ENCODE assay signal across 18 cellular contexts in the genomic region with DNA sequence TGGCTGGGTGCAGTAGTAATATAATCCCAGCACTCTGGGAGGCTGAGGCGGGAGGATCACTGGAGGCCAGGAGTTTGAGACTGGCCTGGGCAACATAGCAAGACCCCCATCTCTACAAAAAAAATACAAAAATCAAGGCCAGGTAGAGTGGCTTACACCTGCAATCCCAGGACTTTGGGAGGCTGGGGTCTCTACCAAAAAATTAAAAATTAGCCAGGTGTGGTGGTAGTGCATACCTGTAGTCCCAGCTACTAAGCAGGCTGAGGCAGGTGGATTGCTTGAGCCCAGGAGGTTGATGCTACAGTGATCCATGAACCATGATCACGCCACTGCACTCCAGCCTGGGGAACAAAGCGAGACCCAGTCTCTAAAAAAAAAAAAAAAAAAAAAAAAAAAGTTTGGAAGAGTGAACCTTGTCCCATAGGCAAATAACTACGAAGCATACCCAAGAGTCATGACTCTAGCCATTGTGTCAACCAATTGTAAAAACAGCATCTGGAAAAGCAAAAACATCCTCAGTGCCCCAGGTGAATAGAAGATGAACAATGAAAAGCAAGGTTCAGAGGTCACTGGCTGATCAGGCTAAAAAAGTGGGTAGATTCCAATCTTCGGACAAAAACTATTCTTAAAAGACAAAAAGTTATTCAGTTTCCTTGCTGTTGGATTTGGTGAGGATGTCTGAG. TPM values are rescaled to one million over a fixed set of nuclear protein-coding genes. Genes with fewer than 3 reads are reported as not detected.
DNase-seq lines count a peak whose midpoint lies in the region; ATAC-seq, FAIRE-seq and TF ChIP-seq lines count a peak whose summit lies in the region.
"Had no signal": no experiment of that assay in that cellular context is flagged by ENCODE, and none has a peak within 500 bp of the region (broad histone marks: within the 10 kb centered on the region; RNA-seq: fewer than 3 reads in every experiment).

No MANE protein-coding gene starts in this region.

- H3K4me3 ChIP-seq in A549: no peak overlapping the region
- no peak overlapping the region for H3K4me3 ChIP-seq in SJSA1
- H3K4me3 ChIP-seq in HepG2 (replicated peaks in 1 of 3; ENCODE audit: insufficient read depth in 1 of 3, low read depth in 2 of 3, low read length in 3 of 3): peak overlapping the region in 1 of 3 experiments; percentile 49; a peak in 2 of 6 replicates
- no peak overlapping the region for H3K4me3 ChIP-seq in sigmoid colon
- H3K4me3 ChIP-seq: neural progenitor cell had no signal

- FAIRE-seq in A549 (lab: Jason Lieb, UNC): no peak
- peak; percentile 23 for FAIRE-seq in HepG2 (lab: Jason Lieb, UNC)
- FAIRE-seq: endothelial cell of umbilical vein, GM19239 had no signal

- WGBS in A549 (ENCODE audit: missing lambda C conversion rate): 84% methylated on average over 5 of the region's 5 CpGs
- 10% methylated on average over 5 of the region's 5 CpGs for WGBS in HepG2 (ENCODE audit: low lambda C conversion rate)
- WGBS in sigmoid colon, 2 donors: 78 to 90% methylated on average over 5 of the region's 5 CpGs

- TF ChIP-seq EP300 in A549 (IDR thresholded peaks at IDR 0.05) (no peak), HepG2 (IDR thresholded peaks at IDR 0.05; ENCODE audit: low read depth in 2 of 2, low read length in 2 of 2) (peak; percentile 73 to 96; a peak in 3 of 4 replicates), HepG2 (CRISPR knock-in tag; IDR thresholded peaks at IDR 0.05; ENCODE audit: borderline replicate concordance) (peak; percentile 58; the same call in 1 of the 2 replicates), sigmoid colon (IDR thresholded peaks at IDR 0.05) (no peak)

- H3K9me3 ChIP-seq in A549: no peaks in the 10 kb centered on the region
- H3K9me3 ChIP-seq in SJSA1 (replicated peaks): no peaks in the 10 kb centered on the region
- H3K9me3 ChIP-seq in HepG2 (ENCODE audit: low read length): no peaks in the 10 kb centered on the region
- H3K9me3 ChIP-seq in sigmoid colon: no peaks in the 10 kb centered on the region

- H3K27ac ChIP-seq in A549 (peak overlapping the region; percentile 73 to 79), SJSA1 (peak overlapping the region; percentile 89), HepG2 (ENCODE audit: extremely low read length, insufficient read depth, low read length) (peak overlapping the region; percentile 99), sigmoid colon (peak overlapping the region in 1 of 4 donors; percentile 30)
- H3K27ac ChIP-seq: neural progenitor cell had no signal

- no peaks in the 10 kb centered on the region for H3K27me3 ChIP-seq in SJSA1 (replicated peaks)
- H3K27me3 ChIP-seq in HepG2 (ENCODE audit: control insufficient read depth in 1 of 2, insufficient read depth in 2 of 2, low read length in 2 of 2): no peaks in the 10 kb centered on the region
- H3K27me3 ChIP-seq in sigmoid colon: no peaks in the 10 kb centered on the region
- H3K27me3 ChIP-seq: neural progenitor cell had no signal

- intact Hi-C loops in HepG2 (cut with micrococcal nuclease; ENCODE audit: unreplicated experiment): loop anchor here (1.0 to 2.0 kb wide), 2 partner anchors 9 to 22 kb away; no protein-coding TSS in a partner anchor
- intact Hi-C loops in sigmoid colon (cut with DNase I): loop anchor here (5.0 kb wide), 1 partner anchor 51 kb away; no protein-coding TSS in a partner anchor

- no peak for ATAC-seq in A549
- ATAC-seq in HepG2: peak; percentile 82
- no peak for ATAC-seq in HG02973 (IDR thresholded peaks at IDR 0.05; ENCODE audit: unreplicated experiment)
- ATAC-seq: activated naive CD8-positive, alpha-beta T cell treated with anti-CD3 and anti-CD28 coated beads, Interleukin-2, amount 50 U/mL, for 24 hours; activated T-cell treated with anti-CD3 and anti-CD28 coated beads, Interleukin-2, amount 50 U/mL, for 72 hours; stimulated activated effector memory CD8-positive, alpha-beta T cell treated with anti-CD3 and anti-CD28 coated beads, Interleukin-12 subunit alpha, Interleukin-12 subunit beta, amount 100 ng/mL, for 72 hours; T-cell had no signal

- H3K4me1 Mint-ChIP-seq in progenitor cell of endocrine pancreas (ENCODE audit: low read depth): peaks cover 78% of the 10 kb centered on the region
- H3K4me1 Mint-ChIP-seq: activated naive CD8-positive, alpha-beta T cell treated with anti-CD3 and anti-CD28 coated beads, Interleukin-2, amount 50 U/mL, for 24 hours; stimulated activated effector memory CD8-positive, alpha-beta T cell treated with anti-CD3 and anti-CD28 coated beads, Interleukin-12 subunit alpha, Interleukin-12 subunit beta, amount 100 ng/mL, for 72 hours had no signal

- TF ChIP-seq RAD21 in A549 (conservative IDR thresholded peaks at IDR 0.05 in 1 of 2, IDR thresholded peaks at IDR 0.05 in 1 of 2): no peak
- TF ChIP-seq RAD21 in HepG2 (CRISPR knock-in tag; IDR thresholded peaks at IDR 0.05): peak; percentile 8; the same call in 1 of the 2 replicates

- peak overlapping the region; percentile 90 for H3K27ac Mint-ChIP-seq in progenitor cell of endocrine pancreas
- H3K27ac Mint-ChIP-seq: activated CD4-positive, alpha-beta memory T cell treated with anti-CD3 and anti-CD28 coated beads, Interleukin-2, amount 10 ng/mL, durations not matched to agents 7 days and 5 days; activated T-cell treated with anti-CD3 and anti-CD28 coated beads, Interleukin-2, amount 50 U/mL, for 72 hours; CD4-positive, alpha-beta T cell; stimulated activated effector memory CD8-positive, alpha-beta T cell treated with anti-CD3 and anti-CD28 coated beads, Interleukin-12 subunit alpha, Interleukin-12 subunit beta, amount 100 ng/mL, for 72 hours; T-cell had no signal

- H3K36me3 ChIP-seq in SJSA1 (no peaks in the 10 kb centered on the region), HepG2 (replicated peaks in 1 of 2; ENCODE audit: control insufficient read depth in 1 of 2, insufficient read depth in 2 of 2, low read length in 2 of 2) (no peaks in the 10 kb centered on the region), sigmoid colon (no peaks in the 10 kb centered on the region)
- H3K36me3 ChIP-seq: neural progenitor cell had no signal

- no peak overlapping the region for H2AFZ ChIP-seq in HepG2 (ENCODE audit: low read length)
- H2AFZ ChIP-seq: neural progenitor cell had no signal

- H4K20me1 ChIP-seq in HepG2 (ENCODE audit: insufficient read depth, low read length): no peaks in the 10 kb centered on the region

- in situ Hi-C loops in HepG2 (cut with HindIII; ENCODE audit: extremely low pct_ligation_motif_present, low pct_unique_long_range_greater_than_20kb): no loop called here

- peak overlapping the region; percentile 9; the same call in 1 of the 3 replicates for H3K4me2 ChIP-seq in A549
- peak overlapping the region; percentile 74 for H3K4me2 ChIP-seq in HepG2 (ENCODE audit: low read depth, low read length)
- H3K4me2 ChIP-seq: neural progenitor cell had no signal

- H3K36me3 Mint-ChIP-seq in progenitor cell of endocrine pancreas (ENCODE audit: insufficient read depth): no peaks in the 10 kb centered on the region
- H3K36me3 Mint-ChIP-seq: neural progenitor cell; stimulated activated effector memory CD8-positive, alpha-beta T cell treated with anti-CD3 and anti-CD28 coated beads, Interleukin-12 subunit alpha, Interleukin-12 subunit beta, amount 100 ng/mL, for 72 hours; T-cell had no signal

- CTCF ChIA-PET in A549 (lab: Yijun Ruan, JAX): interaction anchor here (0.8 to 1.8 kb wide), 3 partner anchors 9 to 462 kb away, joined by 3 to 6 read pairs (median 5); no protein-coding TSS in a partner anchor
- CTCF ChIA-PET in HepG2 (lab: Yijun Ruan, JAX; ENCODE audit: low intra/inter-chr PET ratio, low total read pairs): no interaction called here

- H3K27me3 Mint-ChIP-seq in progenitor cell of endocrine pancreas: no peaks in the 10 kb centered on the region
- H3K27me3 Mint-ChIP-seq: activated CD4-positive, alpha-beta memory T cell treated with anti-CD3 and anti-CD28 coated beads, Interleukin-2, amount 10 ng/mL, durations not matched to agents 7 days and 5 days; CD4-positive, alpha-beta T cell; T-cell had no signal

- POLR2A ChIA-PET in A549 (lab: Yijun Ruan, JAX) (interaction anchor here (1.9 kb wide), 1 partner anchor 8 kb away, joined by 10 read pairs; no protein-coding TSS in a partner anchor), HepG2 (lab: Yijun Ruan, JAX) (interaction anchor here (0.7 to 8.0 kb wide), 20 partner anchors 7 to 463 kb away, joined by 3 to 142 read pairs (median 14); a partner anchor contains a TSS)

- H3K4me1 ChIP-seq in A549 (peaks cover 75% of the 10 kb centered on the region), SJSA1 (replicated peaks) (peaks cover 73% of the 10 kb centered on the region), HepG2 (ENCODE audit: insufficient read depth, low read length) (peaks cover 100% of the 10 kb centered on the region), sigmoid colon (peaks cover 0 to 33% (median 11%) of the 10 kb centered on the region in 4 donors)

- TF ChIP-seq POLR2A in A549 (IDR thresholded peaks at IDR 0.05; ENCODE audit: low read length) (no peak), HepG2 (IDR thresholded peaks at IDR 0.05; ENCODE audit: insufficient read depth in 1 of 2, low read depth in 2 of 2, low read length in 2 of 2) (peak in 1 of 2 experiments; percentile 55; a peak in 3 of 4 replicates), sigmoid colon (IDR thresholded peaks at IDR 0.05) (no peak)

- peak overlapping the region; percentile 83 for H3K9ac ChIP-seq in HepG2 (ENCODE audit: insufficient read depth, low read depth, low read length)
- H3K9ac ChIP-seq: neural progenitor cell had no signal

- no TSS peak for BruUV-seq in HepG2 (replicated peaks; lab: Mats Ljungman, UMichigan)

- H3K9me3 Mint-ChIP-seq in progenitor cell of endocrine pancreas (ENCODE audit: low read depth): no peaks in the 10 kb centered on the region
- H3K9me3 Mint-ChIP-seq: activated CD4-positive, alpha-beta memory T cell treated with anti-CD3 and anti-CD28 coated beads, Interleukin-2, amount 10 ng/mL, durations not matched to agents 7 days and 5 days; activated naive CD8-positive, alpha-beta T cell treated with anti-CD3 and anti-CD28 coated beads, Interleukin-2, amount 50 U/mL, for 24 hours; activated T-cell treated with anti-CD3 and anti-CD28 coated beads, Interleukin-2, amount 50 U/mL, for 72 hours; CD4-positive, alpha-beta T cell; neural progenitor cell; stimulated activated effector memory CD8-positive, alpha-beta T cell treated with anti-CD3 and anti-CD28 coated beads, Interleukin-12 subunit alpha, Interleukin-12 subunit beta, amount 100 ng/mL, for 72 hours; T-cell had no signal

- H3K79me2 ChIP-seq in HepG2 (ENCODE audit: insufficient read depth, low read length): peaks cover 8% of the 10 kb centered on the region

- no peak for TF ChIP-seq CTCF in A549 (IDR thresholded peaks at IDR 0.05)
- TF ChIP-seq CTCF in HepG2 (CRISPR knock-in tag; IDR thresholded peaks at IDR 0.05): no peak
- TF ChIP-seq CTCF in progenitor cell of endocrine pancreas (IDR thresholded peaks at IDR 0.05; ENCODE audit: unreplicated experiment): no peak
- no peak for TF ChIP-seq CTCF in GM10266 (IDR thresholded peaks at IDR 0.05; ENCODE audit: control insufficient read depth, insufficient read depth, low read depth, missing control alignments)
- no peak for TF ChIP-seq CTCF in sigmoid colon (IDR thresholded peaks at IDR 0.05)

- DNase-seq in A549 (ENCODE audit: low read depth in 1 of 2, low spot score in 1 of 2) (no peak), SJSA1 (ENCODE audit: low read depth in 1 of 2, low spot score in 2 of 2) (no peak), HepG2 (ENCODE audit: low spot score) (peak; percentile 96), progenitor cell of endocrine pancreas (ENCODE audit: low spot score, unreplicated experiment) (no peak), GM10266 (ENCODE audit: extremely low spot score) (no peak), NCI-H2196 (lab: John Stamatoyannopoulos, UW; ENCODE audit: unreplicated experiment) (no peak), sigmoid colon (no peak)
- DNase-seq: activated CD4-positive, alpha-beta memory T cell treated with anti-CD3 and anti-CD28 coated beads, Interleukin-2, amount 10 ng/mL, durations not matched to agents 7 days and 5 days; activated naive CD8-positive, alpha-beta T cell treated with anti-CD3 and anti-CD28 coated beads, Interleukin-2, amount 50 U/mL, for 24 hours; activated T-cell treated with anti-CD3 and anti-CD28 coated beads, Interleukin-2, amount 50 U/mL, for 72 hours; CD4-positive, alpha-beta T cell; DMS79; T-cell had no signal

- no peak overlapping the region for H3K4me3 Mint-ChIP-seq in progenitor cell of endocrine pancreas (ENCODE audit: low read depth)
- H3K4me3 Mint-ChIP-seq: activated CD4-positive, alpha-beta memory T cell treated with anti-CD3 and anti-CD28 coated beads, Interleukin-2, amount 10 ng/mL, durations not matched to agents 7 days and 5 days; activated naive CD8-positive, alpha-beta T cell treated with anti-CD3 and anti-CD28 coated beads, Interleukin-2, amount 50 U/mL, for 24 hours; activated T-cell treated with anti-CD3 and anti-CD28 coated beads, Interleukin-2, amount 50 U/mL, for 72 hours; CD4-positive, alpha-beta T cell; neural progenitor cell; stimulated activated effector memory CD8-positive, alpha-beta T cell treated with anti-CD3 and anti-CD28 coated beads, Interleukin-12 subunit alpha, Interleukin-12 subunit beta, amount 100 ng/mL, for 72 hours; T-cell had no signal

RNA-seq across cellular contexts. Expression of a gene that starts 10.9 kb away (rescaled TPM):
- polyA plus RNA-seq in A549 (2011; rRNA removed): 38.2 and 53.5 TPM in 2 replicates
- 79.4 and 99.0 TPM in 2 replicates for polyA plus RNA-seq in A549 (2012; cell fraction: cytosol; rRNA removed)
- polyA plus RNA-seq in A549 (2012; cell fraction: nucleus; rRNA removed): 131 and 168 TPM in 2 replicates
- polyA plus RNA-seq in A549 (2017; fragmentation: RNase III; extraction: RNeasy Plus Mini Kit Qiagen cat#74134 plus additional on column Dnase treatment): 42.7 to 53.5 TPM (median 53.0 TPM) in 3 replicates
- polyA minus RNA-seq in A549 (2011; rRNA and poly(A)+ RNA removed): 76.2 and 82.0 TPM in 2 replicates
- 42.1 and 60.8 TPM in 2 replicates for total RNA-seq in SJSA1 (2014; rRNA removed; shearing (Covaris generic))
- 127 and 147 TPM in 2 replicates for total RNA-seq in HepG2 (2016; rRNA removed; fragmentation: Illumina TruSeq; extraction: Trizol)
- total RNA-seq in HepG2 (2016; cell fraction: cytosol; rRNA removed; fragmentation: Illumina TruSeq; extraction: Trizol; ENCODE audit: low read depth): 25.1 and 26.8 TPM in 2 replicates
- 104 and 154 TPM in 2 replicates for total RNA-seq in HepG2 (2016; cell fraction: insoluble cytoplasmic fraction; rRNA removed; fragmentation: Illumina TruSeq; extraction: Trizol)
- total RNA-seq in HepG2 (2016; cell fraction: membrane; rRNA removed; fragmentation: Illumina TruSeq; extraction: Trizol): 85.2 and 85.5 TPM in 2 replicates
- total RNA-seq in HepG2 (2016; cell fraction: nucleus; rRNA removed; fragmentation: Illumina TruSeq; extraction: Trizol): 132 and 141 TPM in 2 replicates
- 140 and 180 TPM in 2 replicates for polyA plus RNA-seq in HepG2 (2011; rRNA removed)
- 82.1 and 111 TPM in 2 replicates for polyA plus RNA-seq in HepG2 (2011; cell fraction: cytosol; rRNA removed)
- 491 and 557 TPM in 2 replicates for polyA plus RNA-seq in HepG2 (2011; cell fraction: nucleus; rRNA removed)
- polyA plus RNA-seq in HepG2 (2012): 136 and 153 TPM in 2 replicates
- polyA plus RNA-seq in HepG2 (2016; cell fraction: cytosol; fragmentation: Illumina TruSeq; extraction: Trizol; ENCODE audit: low read depth): 22.4 and 23.1 TPM in 2 replicates
- 127 and 168 TPM in 2 replicates for polyA plus RNA-seq in HepG2 (2016; cell fraction: insoluble cytoplasmic fraction; fragmentation: Illumina TruSeq; extraction: Trizol; ENCODE audit: low read depth)
- polyA plus RNA-seq in HepG2 (2016; cell fraction: membrane; fragmentation: Illumina TruSeq; extraction: Trizol; ENCODE audit: low read depth): 58.5 and 65.6 TPM in 2 replicates
- 293 and 322 TPM in 2 replicates for polyA plus RNA-seq in HepG2 (2016; cell fraction: nucleus; fragmentation: Illumina TruSeq; extraction: Trizol; ENCODE audit: insufficient read depth, low read depth)
- 43.4 and 196 TPM in 2 replicates for polyA minus RNA-seq in HepG2 (2011; rRNA and poly(A)+ RNA removed; ENCODE audit: low replicate concordance)
- polyA minus RNA-seq in HepG2 (2011; cell fraction: cytosol; rRNA and poly(A)+ RNA removed): 155 and 170 TPM in 2 replicates
- polyA minus RNA-seq in HepG2 (2011; cell fraction: nucleus; rRNA and poly(A)+ RNA removed): 115 and 118 TPM in 2 replicates
- 193 and 214 TPM in 2 replicates for total RNA-seq in progenitor cell of endocrine pancreas
- 10 to 100 TPM; 43.8 to 80.9 (median 55.5) TPM for total RNA-seq in sigmoid colon
- polyA plus RNA-seq in sigmoid colon: 10 to 100 TPM; 39.1 to 86.9 (median 66.1) TPM
